ENCODE assay signal across 9 cellular contexts in genomic region chr1:59062743-59063142, GRCh38.
A peak's percentile ranks its signal among the peaks of the same experiment; 100 is the strongest.
DNase-seq lines count a peak whose midpoint lies in the region; ATAC-seq and TF ChIP-seq lines count a peak whose summit lies in the region.
"Had no signal": no experiment of that assay in that cellular context is flagged by ENCODE, and none has a peak within 500 bp of the region (broad histone marks: within the 10 kb centered on the region; RNA-seq: fewer than 3 reads in every experiment).

No MANE protein-coding gene starts in this region.

- TF ChIP-seq CTCF in RWPE2 (IDR thresholded peaks at IDR 0.05; ENCODE audit: poor library complexity, severe bottlenecking) (no peak), osteoblast (IDR thresholded peaks at IDR 0.05; ENCODE audit: extremely low read depth, low read depth, low read length) (no peak), progenitor cell of endocrine pancreas (IDR thresholded peaks at IDR 0.05; ENCODE audit: unreplicated experiment) (no peak)

- peak; percentile 61; the same call in 2 of the 3 replicates for ATAC-seq in RWPE2 (ENCODE audit: low read depth)
- ATAC-seq in GM19395 (IDR thresholded peaks at IDR 0.05; ENCODE audit: unreplicated experiment) = no peak

- peak; percentile 65 for DNase-seq in EH (ENCODE audit: low read depth)
- DNase-seq in RWPE2 (ENCODE audit: low spot score) = no peak
- DNase-seq in fibroblast of gingiva (ENCODE audit: low read depth) = peak; percentile 44
- peak; percentile 49 for DNase-seq in osteoblast (ENCODE audit: insufficient read length, low spot score, missing footprints)
- no peak for DNase-seq in cerebellar nuclear complex (lab: John Stamatoyannopoulos, UW)
- DNase-seq in progenitor cell of endocrine pancreas (ENCODE audit: low spot score, unreplicated experiment) = no peak
- no peak for DNase-seq in inferior parietal cortex (ENCODE audit: extremely low spot score)
- DNase-seq: NCI-H2029 had no signal

- no peaks in the 10 kb centered on the region for H4K20me1 ChIP-seq in osteoblast (ENCODE audit: insufficient read depth, low read length)

- no peaks in the 10 kb centered on the region for H3K79me2 ChIP-seq in osteoblast (ENCODE audit: insufficient read depth, low read length)

- peak overlapping the region; percentile 82 for H3K4me2 ChIP-seq in osteoblast (ENCODE audit: insufficient read depth, low read length)

- H3K4me1 ChIP-seq in RWPE2 (ENCODE audit: insufficient read depth, poor library complexity, severe bottlenecking) = peaks cover 10% of the 10 kb centered on the region
- no peaks in the 10 kb centered on the region for H3K4me1 ChIP-seq in osteoblast (ENCODE audit: insufficient read depth, low read length)

- no peak overlapping the region for H3K4me3 Mint-ChIP-seq in progenitor cell of endocrine pancreas (ENCODE audit: low read depth)

- H3K36me3 Mint-ChIP-seq in progenitor cell of endocrine pancreas (ENCODE audit: insufficient read depth) = no peaks in the 10 kb centered on the region

- no peak overlapping the region for H3K27ac ChIP-seq in RWPE2 (ENCODE audit: poor library complexity, severe bottlenecking)
- H3K27ac ChIP-seq in osteoblast (ENCODE audit: low read depth, low read length) = peak overlapping the region; percentile 88

- peak overlapping the region; percentile 20 for H2AFZ ChIP-seq in osteoblast (ENCODE audit: low read length)

- H3K27me3 ChIP-seq in RWPE2 (ENCODE audit: insufficient read depth, poor library complexity, severe bottlenecking) (no peaks in the 10 kb centered on the region), osteoblast (ENCODE audit: insufficient read depth, low read length) (no peaks in the 10 kb centered on the region)

- no peak overlapping the region for H3K4me3 ChIP-seq in RWPE2 (ENCODE audit: severe bottlenecking)
- H3K4me3 ChIP-seq in osteoblast (ENCODE audit: insufficient read depth, low read length) = no peak overlapping the region

- H3K9me3 ChIP-seq in RWPE2 (ENCODE audit: severe bottlenecking) (no peaks in the 10 kb centered on the region), osteoblast (ENCODE audit: low read depth, low read length) (no peaks in the 10 kb centered on the region)

- H3K27me3 Mint-ChIP-seq in progenitor cell of endocrine pancreas = peaks cover 26% of the 10 kb centered on the region

- H3K4me1 Mint-ChIP-seq in progenitor cell of endocrine pancreas (ENCODE audit: low read depth) = peaks cover 22% of the 10 kb centered on the region

- no peak overlapping the region for H3K27ac Mint-ChIP-seq in progenitor cell of endocrine pancreas

- no peaks in the 10 kb centered on the region for H3K9me3 Mint-ChIP-seq in progenitor cell of endocrine pancreas (ENCODE audit: low read depth)

- H3K36me3 ChIP-seq in RWPE2 (ENCODE audit: low read depth) = no peaks in the 10 kb centered on the region
- no peaks in the 10 kb centered on the region for H3K36me3 ChIP-seq in osteoblast (ENCODE audit: insufficient read depth, low read length)

Comparison
In these comparisons a context has a peak if more than half of its experiments do, and no peak if none do; other contexts are left out.
1. DNase-seq: peak in EH (single experiment), fibroblast of gingiva (single experiment) and osteoblast (single experiment); none in RWPE2 (single experiment), cerebellar nuclear complex (0 of 2), progenitor cell of endocrine pancreas (single experiment) and inferior parietal cortex (single experiment).